12 cellular contexts compared by ENCODE assay signal in genomic region chr19:54154603-54155345, GRCh38. TPM values are rescaled to one million over a fixed set of nuclear protein-coding genes. Genes with fewer than 3 reads are reported as not detected.
A peak's percentile ranks its signal among the peaks of the same experiment; 100 is the strongest.
DNase-seq lines count a peak whose midpoint lies in the region; ATAC-seq and TF ChIP-seq lines count a peak whose summit lies in the region.
"Had no signal": no experiment of that assay in that cellular context is flagged by ENCODE, and none has a peak within 500 bp of the region (broad histone marks: within the 10 kb centered on the region; RNA-seq: fewer than 3 reads in every experiment).

No MANE protein-coding gene starts in this region.

- no peaks in the 10 kb centered on the region for H3K27me3 Mint-ChIP-seq in T-helper 1 cell treated with Interleukin-12 subunit alpha and Interleukin-12 subunit beta and Interleukin-4 antibody, amounts not matched to agents 30 μg/mL and 1 μg/mL, for 36 hours (ENCODE audit: low read depth)
- no peaks in the 10 kb centered on the region for H3K27me3 Mint-ChIP-seq in central memory CD8-positive, alpha-beta T cell

- H3K27me3 ChIP-seq in cardiac muscle cell: no peaks in the 10 kb centered on the region
- no peaks in the 10 kb centered on the region for H3K27me3 ChIP-seq in heart right ventricle
- no peaks in the 10 kb centered on the region for H3K27me3 ChIP-seq in skeletal muscle satellite cell (ENCODE audit: control insufficient read depth, insufficient read depth, low read length)
- H3K27me3 ChIP-seq: BLaER1, dorsolateral prefrontal cortex had no signal

- no peak overlapping the region for H3K4me2 ChIP-seq in skeletal muscle satellite cell (ENCODE audit: low read length)
- H3K4me2 ChIP-seq: BLaER1 had no signal

- peak overlapping the region; percentile 55 for H3K27ac Mint-ChIP-seq in T-helper 1 cell treated with Interleukin-12 subunit alpha and Interleukin-12 subunit beta and Interleukin-4 antibody, amounts not matched to agents 30 μg/mL and 1 μg/mL, for 36 hours
- no peak overlapping the region for H3K27ac Mint-ChIP-seq in central memory CD8-positive, alpha-beta T cell (ENCODE audit: low read depth)

- WGBS in heart right ventricle, 2 donors: 72 to 73% methylated on average over 18 of the region's 18 CpGs

- peaks cover 5% of the 10 kb centered on the region for H3K4me1 ChIP-seq in cardiac muscle cell (ENCODE audit: low read depth)
- H3K4me1 ChIP-seq in heart right ventricle: peaks cover 0 to 34% (median 13%) of the 10 kb centered on the region in 9 donors
- peaks cover 37% of the 10 kb centered on the region for H3K4me1 ChIP-seq in skeletal muscle satellite cell (ENCODE audit: control insufficient read depth, insufficient read depth, low read length)

- H3K9ac ChIP-seq in skeletal muscle satellite cell (ENCODE audit: low read depth, low read length): peak overlapping the region; percentile 37
- H3K9ac ChIP-seq: BLaER1 had no signal

- peak overlapping the region; percentile 49 for H3K27ac ChIP-seq in cardiac muscle cell
- H3K27ac ChIP-seq in heart right ventricle: peak overlapping the region in 1 of 10 donors; percentile 1
- H3K27ac ChIP-seq: BLaER1 had no signal

- peaks cover 48% of the 10 kb centered on the region for H3K36me3 ChIP-seq in cardiac muscle cell
- H3K36me3 ChIP-seq in heart right ventricle: peaks cover 0 to 88% (median 84%) of the 10 kb centered on the region in 9 donors
- H3K36me3 ChIP-seq in skeletal muscle satellite cell (ENCODE audit: insufficient read depth, low read length): peaks cover 71% of the 10 kb centered on the region

- H3K4me1 Mint-ChIP-seq in T-helper 1 cell treated with Interleukin-12 subunit alpha and Interleukin-12 subunit beta and Interleukin-4 antibody, amounts not matched to agents 30 μg/mL and 1 μg/mL, for 36 hours (ENCODE audit: low read depth): peaks cover 34% of the 10 kb centered on the region
- peaks cover 51% of the 10 kb centered on the region for H3K4me1 Mint-ChIP-seq in central memory CD8-positive, alpha-beta T cell

- ATAC-seq in heart right ventricle (no peak), HG03097 (IDR thresholded peaks at IDR 0.05; ENCODE audit: low FRiP score, unreplicated experiment) (no peak), HG02884 (IDR thresholded peaks at IDR 0.05; ENCODE audit: unreplicated experiment) (no peak)
- peak; percentile 4 for ATAC-seq in central memory CD8-positive, alpha-beta T cell (replicated peaks; ENCODE audit: extremely low read depth, poor library complexity, severe bottlenecking)
- ATAC-seq: sciatic nerve had no signal

- H3K9me3 ChIP-seq in cardiac muscle cell (ENCODE audit: low read depth) (no peaks in the 10 kb centered on the region), heart right ventricle (no peaks in the 10 kb centered on the region), skeletal muscle satellite cell (replicated peaks; ENCODE audit: low read length) (no peaks in the 10 kb centered on the region)
- H3K9me3 ChIP-seq: BLaER1 had no signal

- intact Hi-C loops in heart right ventricle (cut with DNase I): loop anchor here in 1 of 10 donors (5.0 kb wide), 1 partner anchor 48 kb away; the partner anchor contains the start of gene RPS9

- no peak for TF ChIP-seq CTCF in cardiac muscle cell (IDR thresholded peaks at IDR 0.05; ENCODE audit: low read depth, low read length)
- TF ChIP-seq CTCF in heart right ventricle (IDR thresholded peaks at IDR 0.05): no peak

- peaks cover 40% of the 10 kb centered on the region for H3K36me3 Mint-ChIP-seq in T-helper 1 cell treated with Interleukin-12 subunit alpha and Interleukin-12 subunit beta and Interleukin-4 antibody, amounts not matched to agents 30 μg/mL and 1 μg/mL, for 36 hours (ENCODE audit: low read depth)
- peaks cover 62% of the 10 kb centered on the region for H3K36me3 Mint-ChIP-seq in central memory CD8-positive, alpha-beta T cell (ENCODE audit: insufficient read depth)

- H3K4me3 ChIP-seq in cardiac muscle cell (no peak overlapping the region), heart right ventricle (no peak overlapping the region), skeletal muscle satellite cell (ENCODE audit: low read length) (no peak overlapping the region)
- H3K4me3 ChIP-seq: BLaER1, dorsolateral prefrontal cortex had no signal

- peak overlapping the region; percentile 34 for H3K4me3 Mint-ChIP-seq in T-helper 1 cell treated with Interleukin-12 subunit alpha and Interleukin-12 subunit beta and Interleukin-4 antibody, amounts not matched to agents 30 μg/mL and 1 μg/mL, for 36 hours
- H3K4me3 Mint-ChIP-seq in central memory CD8-positive, alpha-beta T cell: no peak overlapping the region

- no peaks in the 10 kb centered on the region for H3K9me3 Mint-ChIP-seq in T-helper 1 cell treated with Interleukin-12 subunit alpha and Interleukin-12 subunit beta and Interleukin-4 antibody, amounts not matched to agents 30 μg/mL and 1 μg/mL, for 36 hours
- no peaks in the 10 kb centered on the region for H3K9me3 Mint-ChIP-seq in central memory CD8-positive, alpha-beta T cell

- DNase-seq in cardiac muscle cell (ENCODE audit: low read depth in 1 of 2, low spot score in 1 of 2) (no peak), heart right ventricle (no peak), NCI-H345 treated with DMSO at 0.1 percent for 48 hours (lab: John Stamatoyannopoulos, UW; ENCODE audit: unreplicated experiment) (no peak)
- peak in 1 of 2 donors; percentile 38 for DNase-seq in central memory CD8-positive, alpha-beta T cell (ENCODE audit: low spot score in 2 of 2)
- DNase-seq: dorsolateral prefrontal cortex, NCI-H146 had no signal

RNA-seq across cellular contexts. Expression of gene LENG1, which starts 4.7 kb away (rescaled TPM):
- total RNA-seq in cardiac muscle cell: 10.3 and 10.6 TPM in 2 replicates
- 10.1 and 10.8 TPM in 2 replicates for polyA plus RNA-seq in cardiac muscle cell
- total RNA-seq in heart right ventricle: 1 to 10 TPM; 5.4 to 8.4 (median 6.9) TPM
- polyA plus RNA-seq in heart right ventricle: 10 to 100 TPM; 14.6 to 16.9 TPM
- 3.1 and 3.5 TPM in 2 replicates for total RNA-seq in skeletal muscle satellite cell (2012; rRNA removed)

RNA-seq across cellular contexts. Expression of gene CNOT3, which starts 17.2 kb away (rescaled TPM):
- 17.7 and 39.6 TPM in 2 replicates for total RNA-seq in cardiac muscle cell
- 52.1 and 52.8 TPM in 2 replicates for polyA plus RNA-seq in cardiac muscle cell
- total RNA-seq in heart right ventricle: 10 to 100 TPM; 16.0 to 25.9 (median 20.9) TPM
- polyA plus RNA-seq in heart right ventricle: 10 to 100 TPM; 14.5 to 27.8 TPM
- total RNA-seq in skeletal muscle satellite cell (2012; rRNA removed): 5.6 and 9.2 TPM in 2 replicates

RNA-seq across cellular contexts. Expression of gene TMC4, which starts 18.2 kb away (rescaled TPM):
- total RNA-seq in cardiac muscle cell (0.74 and 1.2 TPM in 2 replicates), heart right ventricle (1 to 10 TPM in 9 of 10 donors, under 1 TPM in 1; 0.59 to 5.5 (median 2.1) TPM)
- polyA plus RNA-seq in cardiac muscle cell (3.4 and 5.6 TPM in 2 replicates), heart right ventricle (10 to 100 TPM in 1 of 2 donors, 1 to 10 TPM in 1; 1.6 to 11.6 TPM)
- 1.5 TPM in 1 of 2 replicates, not detected in the other for total RNA-seq in skeletal muscle satellite cell (2012; rRNA removed)

RNA-seq across cellular contexts. Expression of gene MBOAT7, which starts 34.6 kb away (rescaled TPM):
- total RNA-seq in cardiac muscle cell (131 and 134 TPM in 2 replicates), heart right ventricle (10 to 100 TPM; 12.3 to 29.4 (median 15.5) TPM)
- polyA plus RNA-seq in cardiac muscle cell (118 and 128 TPM in 2 replicates), heart right ventricle (10 to 100 TPM in 1 of 2 donors, 1 to 10 TPM in 1; 7.7 to 17.0 TPM)
- total RNA-seq in skeletal muscle satellite cell (2012; rRNA removed): 17.2 and 26.6 TPM in 2 replicates

RNA-seq across cellular contexts. Expression of gene TSEN34, which starts 36.3 kb away (rescaled TPM):
- 113 and 130 TPM in 2 replicates for total RNA-seq in cardiac muscle cell
- polyA plus RNA-seq in cardiac muscle cell: 114 and 129 TPM in 2 replicates
- 10 to 100 TPM; 12.1 to 24.0 (median 19.3) TPM for total RNA-seq in heart right ventricle
- 10 to 100 TPM in 1 of 2 donors, 1 to 10 TPM in 1; 5.6 to 38.0 TPM for polyA plus RNA-seq in heart right ventricle
- 83.1 and 83.4 TPM in 2 replicates for total RNA-seq in skeletal muscle satellite cell (2012; rRNA removed)
